17 cellular contexts compared by ENCODE assay signal in genomic region chr16:58815188-58815888, GRCh38.
DNase-seq lines count a peak whose midpoint lies in the region; ATAC-seq and TF ChIP-seq lines count a peak whose summit lies in the region.
"Had no signal": no experiment of that assay in that cellular context is flagged by ENCODE, and none has a peak within 500 bp of the region (broad histone marks: within the 10 kb centered on the region; RNA-seq: fewer than 3 reads in every experiment).

No MANE protein-coding gene starts in this region.

- no peak for TF ChIP-seq RAD21 in SK-N-SH (IDR thresholded peaks at IDR 0.05; ENCODE audit: low read length)

- POLR2A ChIA-PET in SK-N-SH (lab: Yijun Ruan, JAX), result no interaction called here

- no peak overlapping the region for H2AFZ ChIP-seq in SK-N-SH (ENCODE audit: low read depth)

- H3K4me1 Mint-ChIP-seq in nephron, result no peaks in the 10 kb centered on the region
- H3K4me1 Mint-ChIP-seq in activated CD8-positive, alpha-beta memory T cell treated with anti-CD3 and anti-CD28 coated beads, Interleukin-2, amount 10 ng/mL, durations not matched to agents 7 days and 5 days, result no peaks in the 10 kb centered on the region

- no peaks in the 10 kb centered on the region for H3K4me1 ChIP-seq in SK-N-SH (ENCODE audit: control insufficient read depth in 1 of 2, insufficient read depth in 2 of 2, low read depth in 1 of 2, low read length in 1 of 2)

- ATAC-seq in activated CD8-positive, alpha-beta memory T cell treated with anti-CD3 and anti-CD28 coated beads, Interleukin-2, amount 10 ng/mL, durations not matched to agents 7 days and 5 days, result no peak

- H3K9me3 ChIP-seq in SK-N-SH, result no peaks in the 10 kb centered on the region

- H3K27me3 Mint-ChIP-seq in nephron (ENCODE audit: low read depth), result peaks cover 5% of the 10 kb centered on the region
- H3K27me3 Mint-ChIP-seq in activated CD8-positive, alpha-beta memory T cell treated with anti-CD3 and anti-CD28 coated beads, Interleukin-2, amount 10 ng/mL, durations not matched to agents 7 days and 5 days, result peaks cover 9% of the 10 kb centered on the region

- H3K4me3 ChIP-seq in epithelial cell of esophagus (ENCODE audit: low read length) (no peak overlapping the region), SK-N-SH (ENCODE audit: low read depth in 2 of 2, low read length in 1 of 2) (no peak overlapping the region)
- H3K4me3 ChIP-seq: K562 had no signal

- H3K9me3 Mint-ChIP-seq in nephron, result no peaks in the 10 kb centered on the region
- no peaks in the 10 kb centered on the region for H3K9me3 Mint-ChIP-seq in activated CD8-positive, alpha-beta memory T cell treated with anti-CD3 and anti-CD28 coated beads, Interleukin-2, amount 10 ng/mL, durations not matched to agents 7 days and 5 days (ENCODE audit: low read depth)
- H3K9me3 Mint-ChIP-seq: activated naive CD4-positive, alpha-beta T cell treated with anti-CD3 and anti-CD28 coated beads, Interleukin-2, amount 50 U/mL, for 72 hours; CD14-positive monocyte; dendritic cell treated with granulocyte-macrophage colony-stimulating factor and Interleukin-4, amounts not matched to agents 40 ng/mL and 50 ng/mL, for 4 days; stimulated activated naive CD8-positive, alpha-beta T cell treated with anti-CD3 and anti-CD28 coated beads, Interleukin-15, Interleukin-2, amounts not matched to agents 100 ng/mL and 50 ng/mL, for 24 hours; T-helper 2 cell treated with Interferon-gamma antibody and Interleukin-4, amounts not matched to agents 5 μg/mL and 100 μg/mL, for 36 hours had no signal

- H3K27me3 ChIP-seq in SK-N-SH (ENCODE audit: insufficient read depth), result no peaks in the 10 kb centered on the region

- H3K36me3 Mint-ChIP-seq in nephron (ENCODE audit: low read depth), result no peaks in the 10 kb centered on the region
- H3K36me3 Mint-ChIP-seq in activated CD8-positive, alpha-beta memory T cell treated with anti-CD3 and anti-CD28 coated beads, Interleukin-2, amount 10 ng/mL, durations not matched to agents 7 days and 5 days, result no peaks in the 10 kb centered on the region
- H3K36me3 Mint-ChIP-seq: activated naive CD4-positive, alpha-beta T cell treated with anti-CD3 and anti-CD28 coated beads, Interleukin-2, amount 50 U/mL, for 72 hours; CD14-positive monocyte; naive thymus-derived CD4-positive, alpha-beta T cell had no signal

- no peak overlapping the region for H3K4me2 ChIP-seq in SK-N-SH

- 61% methylated on average over 7 of the region's 7 CpGs for WGBS in SK-N-SH (ENCODE audit: low lambda C conversion rate)

- H3K9me2 ChIP-seq in SK-N-SH, result no peaks in the 10 kb centered on the region

- DNase-seq in EL (peak; percentile 49), M059J (ENCODE audit: low read depth) (peak; percentile 72), epithelial cell of esophagus (ENCODE audit: low read depth) (peak; percentile 68), medulla oblongata (ENCODE audit: extremely low spot score) (no peak), SK-N-SH (no peak)
- DNase-seq in activated CD8-positive, alpha-beta memory T cell treated with anti-CD3 and anti-CD28 coated beads, Interleukin-2, amount 10 ng/mL, durations not matched to agents 7 days and 5 days, result no peak
- DNase-seq: NCI-H146; NCI-H526 treated with DMSO at 0.1 percent for 48 hours; stimulated activated CD4-positive, alpha-beta T cell treated with anti-CD3 and anti-CD28 coated beads, Interleukin-15, amount 100 ng/mL, for 24 hours had no signal

- H4K20me1 ChIP-seq in SK-N-SH (ENCODE audit: insufficient read depth), result no peaks in the 10 kb centered on the region

- no peaks in the 10 kb centered on the region for H3K79me2 ChIP-seq in SK-N-SH (ENCODE audit: insufficient read depth)

- TF ChIP-seq CTCF in epithelial cell of esophagus (IDR thresholded peaks at IDR 0.05; ENCODE audit: insufficient read depth, low read depth, low read length, missing control alignments), result no peak
- no peak for TF ChIP-seq CTCF in nephron (IDR thresholded peaks at IDR 0.05; ENCODE audit: unreplicated experiment in 3 of 3)
- no peak for TF ChIP-seq CTCF in SK-N-SH (IDR thresholded peaks at IDR 0.05)

- no peaks in the 10 kb centered on the region for H3K36me3 ChIP-seq in SK-N-SH (replicated peaks in 1 of 2; ENCODE audit: control insufficient read depth in 1 of 2, insufficient read depth in 2 of 2, low read length in 1 of 2)

- no peaks in the 10 kb centered on the region for H3F3A ChIP-seq in SK-N-SH (replicated peaks; ENCODE audit: insufficient read depth)

- H3K27ac ChIP-seq in SK-N-SH (ENCODE audit: low read depth in 2 of 2, low read length in 1 of 2), result no peak overlapping the region

- CTCF ChIA-PET in activated CD8-positive, alpha-beta memory T cell treated with anti-CD3 and anti-CD28 coated beads, Interleukin-2, amount 10 ng/mL, durations not matched to agents 7 days and 5 days (lab: Charles Lee), result no interaction called here
- CTCF ChIA-PET in SK-N-SH (lab: Yijun Ruan, JAX), result interaction anchor here (0.9 to 3.0 kb wide), 17 partner anchors 9 to 1385 kb away, joined by 3 to 15 read pairs (median 5); no protein-coding TSS in a partner anchor

- no peak overlapping the region for H3K9ac ChIP-seq in SK-N-SH

- no peak for TF ChIP-seq EP300 in SK-N-SH (IDR thresholded peaks at IDR 0.05; ENCODE audit: borderline replicate concordance in 1 of 2, low read depth in 1 of 2, low read length in 1 of 2)

- H3K4me3 Mint-ChIP-seq in nephron, result peak overlapping the region in 2 of 3 experiments; percentile 0 to 17
- no peak overlapping the region for H3K4me3 Mint-ChIP-seq in activated CD8-positive, alpha-beta memory T cell treated with anti-CD3 and anti-CD28 coated beads, Interleukin-2, amount 10 ng/mL, durations not matched to agents 7 days and 5 days

- H3K27ac Mint-ChIP-seq in nephron, result peak overlapping the region in 1 of 3 experiments; percentile 7
- H3K27ac Mint-ChIP-seq in activated CD8-positive, alpha-beta memory T cell treated with anti-CD3 and anti-CD28 coated beads, Interleukin-2, amount 10 ng/mL, durations not matched to agents 7 days and 5 days, result no peak overlapping the region
- H3K27ac Mint-ChIP-seq: activated naive CD4-positive, alpha-beta T cell treated with anti-CD3 and anti-CD28 coated beads, Interleukin-2, amount 50 U/mL, for 72 hours; CD14-positive monocyte; dendritic cell treated with granulocyte-macrophage colony-stimulating factor and Interleukin-4, amounts not matched to agents 40 ng/mL and 50 ng/mL, for 4 days; stimulated activated naive CD8-positive, alpha-beta T cell treated with anti-CD3 and anti-CD28 coated beads, Interleukin-15, Interleukin-2, amounts not matched to agents 100 ng/mL and 50 ng/mL, for 24 hours; T-helper 2 cell treated with Interferon-gamma antibody and Interleukin-4, amounts not matched to agents 5 μg/mL and 100 μg/mL, for 36 hours had no signal

TF ChIP-seq in SK-N-SH, 30 proteins besides CTCF, POLR2A, EP300 and RAD21 (continues in another document):
- no peak for TF ChIP-seq SIN3A (IDR thresholded peaks at IDR 0.05; ENCODE audit: borderline replicate concordance, low read depth, low read length)
- no peak for TF ChIP-seq FOXM1 (IDR thresholded peaks at IDR 0.05; ENCODE audit: low read depth)
- TF ChIP-seq SMC3 (IDR thresholded peaks at IDR 0.05; ENCODE audit: low read depth, low read length), result no peak
- TF ChIP-seq PBX3 (IDR thresholded peaks at IDR 0.05), result no peak
- TF ChIP-seq CHD2 (IDR thresholded peaks at IDR 0.05; ENCODE audit: low read length, partially characterized antibody), result no peak
- TF ChIP-seq RFX5 (IDR thresholded peaks at IDR 0.05; ENCODE audit: low read length), result no peak
- TF ChIP-seq ELF1 (IDR thresholded peaks at IDR 0.05), result no peak
- TF ChIP-seq MAX (IDR thresholded peaks at IDR 0.05; ENCODE audit: low read depth), result no peak
- TF ChIP-seq GATA2 (CRISPR knock-in tag; IDR thresholded peaks at IDR 0.05), result no peak
- no peak for TF ChIP-seq POLR2AphosphoS5 (IDR thresholded peaks at IDR 0.05; ENCODE audit: low read depth, low read length)
- no peak for TF ChIP-seq YY1 (IDR thresholded peaks at IDR 0.05; ENCODE audit: low read depth)
- no peak for TF ChIP-seq TCF12 (IDR thresholded peaks at IDR 0.05)
- no peak for TF ChIP-seq ZBTB33 (IDR thresholded peaks at IDR 0.05; ENCODE audit: borderline replicate concordance, low read depth)
- no peak for TF ChIP-seq JUND (IDR thresholded peaks at IDR 0.05)

Comparison
In these comparisons a context has a peak if more than half of its experiments do, and no peak if none do; other contexts are left out.
1. DNase-seq: peak in EL (single experiment), M059J (single experiment) and epithelial cell of esophagus (single experiment); none in medulla oblongata (single experiment), activated CD8-positive, alpha-beta memory T cell treated with anti-CD3 and anti-CD28 coated beads, Interleukin-2, amount 10 ng/mL, durations not matched to agents 7 days and 5 days (single experiment) and SK-N-SH (single experiment).